Comparison of ENCODE assay signal across 8 cellular contexts in genomic region chr20:59939052-59939878, GRCh38. TPM values are rescaled to one million over a fixed set of nuclear protein-coding genes. Genes with fewer than 3 reads are reported as not detected.
DNase-seq lines count a peak whose midpoint lies in the region; ATAC-seq and TF ChIP-seq lines count a peak whose summit lies in the region.

No MANE protein-coding gene starts in this region.

- no peak for TF ChIP-seq RAD21 in Ishikawa (IDR thresholded peaks at IDR 0.05; ENCODE audit: low read depth)

- H3K36me3 ChIP-seq in lung (ENCODE audit: control insufficient read depth in 2 of 2, insufficient read depth in 2 of 2, low read length in 2 of 2) (peaks cover 0 to 2% of the 10 kb centered on the region in 2 donors), urinary bladder (ENCODE audit: insufficient read depth) (no peaks in the 10 kb centered on the region)

- H3K27ac ChIP-seq in lung (ENCODE audit: low read depth in 1 of 2, low read length in 1 of 2): peak overlapping the region; percentile 97 to 100
- peak overlapping the region; percentile 89 for H3K27ac ChIP-seq in urinary bladder (ENCODE audit: low read depth)

- 46 to 53% methylated on average over 88 to 104 of the region's 104 CpGs for WGBS in lung, 2 donors
- 41% methylated on average over 104 of the region's 104 CpGs for WGBS in urinary bladder

- no peaks in the 10 kb centered on the region for H3K27me3 ChIP-seq in lung (ENCODE audit: control insufficient read depth, insufficient read depth)

- TF ChIP-seq CTCF in chondrocyte (IDR thresholded peaks at IDR 0.05): no peak
- no peak for TF ChIP-seq CTCF in lung (IDR thresholded peaks at IDR 0.05; ENCODE audit: control extremely low read depth, extremely low read depth)

- H3K4me3 Mint-ChIP-seq in chondrocyte (ENCODE audit: unreplicated experiment): peak overlapping the region; percentile 87

- peaks cover 2% of the 10 kb centered on the region for H3K36me3 Mint-ChIP-seq in chondrocyte (ENCODE audit: low read depth)

- peak; percentile 4 for ATAC-seq in GM19452 (IDR thresholded peaks at IDR 0.05; ENCODE audit: unreplicated experiment)
- peak; percentile 33 for ATAC-seq in lung (ENCODE audit: insufficient read depth, low FRiP score)
- no peak for ATAC-seq in HG03039 (IDR thresholded peaks at IDR 0.05; ENCODE audit: unreplicated experiment)
- ATAC-seq in GM18519 (IDR thresholded peaks at IDR 0.05; ENCODE audit: low FRiP score, unreplicated experiment): no peak

- no peaks in the 10 kb centered on the region for H3K27me3 Mint-ChIP-seq in chondrocyte (ENCODE audit: low read depth)

- peaks cover 36% of the 10 kb centered on the region for H3K4me1 Mint-ChIP-seq in chondrocyte (ENCODE audit: low read depth)

- no peak for TF ChIP-seq EP300 in Ishikawa (IDR thresholded peaks at IDR 0.05; ENCODE audit: borderline replicate concordance)

- DNase-seq in chondrocyte (ENCODE audit: low spot score): peak; percentile 85
- no peak for DNase-seq in lung (ENCODE audit: low spot score)
- no peak for DNase-seq in stimulated activated CD4-positive, alpha-beta T cell treated with anti-CD3 and anti-CD28 coated beads, Interleukin-15, amount 100 ng/mL, for 24 hours

- peak overlapping the region; percentile 73 for H3K4me3 ChIP-seq in lung
- H3K4me3 ChIP-seq in urinary bladder (ENCODE audit: low read depth, low read length): peak overlapping the region; percentile 70

- peaks cover 8 to 21% of the 10 kb centered on the region in 2 donors for H3K4me1 ChIP-seq in lung (ENCODE audit: control insufficient read depth in 2 of 2, insufficient read depth in 2 of 2, low read length in 2 of 2)
- H3K4me1 ChIP-seq in urinary bladder (ENCODE audit: insufficient read depth): peaks cover 2% of the 10 kb centered on the region

- no peaks in the 10 kb centered on the region for H3K9me3 Mint-ChIP-seq in chondrocyte (ENCODE audit: low read depth)

- no peaks in the 10 kb centered on the region for H3K9me3 ChIP-seq in lung (ENCODE audit: control insufficient read depth in 2 of 2, insufficient read depth in 1 of 2, low read length in 1 of 2)

- H3K27ac Mint-ChIP-seq in chondrocyte (ENCODE audit: unreplicated experiment): no peak overlapping the region

TF ChIP-seq in Ishikawa, 13 proteins besides CTCF, POLR2A, EP300 and RAD21:
- TF ChIP-seq, protein P1, sequence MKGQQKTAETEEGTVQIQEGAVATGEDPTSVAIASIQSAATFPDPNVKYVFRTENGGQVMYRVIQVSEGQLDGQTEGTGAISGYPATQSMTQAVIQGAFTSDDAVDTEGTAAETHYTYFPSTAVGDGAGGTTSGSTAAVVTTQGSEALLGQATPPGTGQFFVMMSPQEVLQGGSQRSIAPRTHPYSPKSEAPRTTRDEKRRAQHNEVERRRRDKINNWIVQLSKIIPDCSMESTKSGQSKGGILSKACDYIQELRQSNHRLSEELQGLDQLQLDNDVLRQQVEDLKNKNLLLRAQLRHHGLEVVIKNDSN (IDR thresholded peaks at IDR 0.05): no peak
- TF ChIP-seq TAF1 (IDR thresholded peaks at IDR 0.05; ENCODE audit: low read depth) (no peak), YY1 (IDR thresholded peaks at IDR 0.05; ENCODE audit: low read depth) (no peak)
- TF ChIP-seq, protein P2, sequence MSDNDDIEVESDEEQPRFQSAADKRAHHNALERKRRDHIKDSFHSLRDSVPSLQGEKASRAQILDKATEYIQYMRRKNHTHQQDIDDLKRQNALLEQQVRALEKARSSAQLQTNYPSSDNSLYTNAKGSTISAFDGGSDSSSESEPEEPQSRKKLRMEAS (IDR thresholded peaks at IDR 0.05): peak; percentile 91

RNA-seq across cellular contexts. Expression of gene PPP1R3D, which starts 0.8 kb away (rescaled TPM):
- total RNA-seq in chondrocyte (5.5 to 6.0 TPM (median 5.8 TPM) in 3 replicates), lung (10 to 100 TPM in 1 of 2 donors, 1 to 10 TPM in 1; 7.4 to 11.8 TPM), urinary bladder (8.5 TPM)
- polyA plus RNA-seq in lung (1 to 10 TPM; 3.8 to 8.8 TPM), urinary bladder (8.0 TPM)

RNA-seq across cellular contexts. Expression of gene FAM217B, which starts 0.9 kb away (rescaled TPM):
- 12.7 to 14.0 TPM (median 13.7 TPM) in 3 replicates for total RNA-seq in chondrocyte
- 10 to 100 TPM; 15.1 to 18.5 TPM for total RNA-seq in lung
- 1 to 10 TPM; 4.9 to 5.3 TPM for polyA plus RNA-seq in lung
- total RNA-seq in urinary bladder: 11.6 TPM
- 6.0 TPM for polyA plus RNA-seq in urinary bladder

RNA-seq across cellular contexts. Expression of gene SYCP2, which starts 5.8 kb away (rescaled TPM):
- total RNA-seq in chondrocyte (1.5 to 2.5 TPM (median 1.9 TPM) in 3 replicates), lung (1 to 10 TPM; 1.9 to 6.7 TPM), urinary bladder (6.7 TPM)
- polyA plus RNA-seq in lung (1 to 10 TPM; 1.0 to 3.1 TPM), urinary bladder (1.2 TPM)

RNA-seq across cellular contexts. Expression of gene CDH26, which starts 19.0 kb away (rescaled TPM):
- total RNA-seq in chondrocyte: not detected in 3 replicates
- total RNA-seq in lung: 10 to 100 TPM in 1 of 2 donors, 1 to 10 TPM in 1; 9.8 to 11.3 TPM
- polyA plus RNA-seq in lung: 1 to 10 TPM; 5.7 to 5.8 TPM
- 4.1 TPM for total RNA-seq in urinary bladder
- polyA plus RNA-seq in urinary bladder: 1.4 TPM

Comparison
In these comparisons a context has a peak if more than half of its experiments do, and no peak if none do; other contexts are left out.
1. ATAC-seq: peak in GM19452 (single experiment) and lung (single experiment); none in HG03039 (single experiment) and GM18519 (single experiment).